1 cellular context compared by ENCODE assay signal in the genomic region with DNA sequence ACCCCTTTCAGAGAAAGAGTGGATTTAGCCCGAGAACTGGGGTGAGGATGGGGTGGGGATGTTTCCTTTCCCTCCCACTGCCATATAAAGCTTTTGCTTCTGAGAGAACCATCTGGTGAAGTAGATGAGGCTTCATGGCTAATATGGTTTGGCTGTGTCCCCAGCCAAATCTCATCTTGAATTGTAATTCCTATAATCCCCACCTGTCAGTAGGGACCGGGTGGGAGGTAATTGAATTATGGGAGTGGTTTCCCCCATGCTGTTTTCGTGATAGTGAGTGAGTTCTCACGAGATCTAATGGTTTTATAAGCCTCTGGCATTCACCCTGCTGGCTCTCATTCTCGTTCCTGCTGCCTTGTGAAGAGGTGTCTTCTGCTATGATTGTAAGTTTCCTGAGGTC.
TF ChIP-seq lines count a peak whose summit lies in the region.

No MANE protein-coding gene starts in this region.

TF ChIP-seq in K562, 482 proteins besides CTCF, POLR2A, EP300 and RAD21 (continued from another document):
- TF ChIP-seq, protein P1, sequence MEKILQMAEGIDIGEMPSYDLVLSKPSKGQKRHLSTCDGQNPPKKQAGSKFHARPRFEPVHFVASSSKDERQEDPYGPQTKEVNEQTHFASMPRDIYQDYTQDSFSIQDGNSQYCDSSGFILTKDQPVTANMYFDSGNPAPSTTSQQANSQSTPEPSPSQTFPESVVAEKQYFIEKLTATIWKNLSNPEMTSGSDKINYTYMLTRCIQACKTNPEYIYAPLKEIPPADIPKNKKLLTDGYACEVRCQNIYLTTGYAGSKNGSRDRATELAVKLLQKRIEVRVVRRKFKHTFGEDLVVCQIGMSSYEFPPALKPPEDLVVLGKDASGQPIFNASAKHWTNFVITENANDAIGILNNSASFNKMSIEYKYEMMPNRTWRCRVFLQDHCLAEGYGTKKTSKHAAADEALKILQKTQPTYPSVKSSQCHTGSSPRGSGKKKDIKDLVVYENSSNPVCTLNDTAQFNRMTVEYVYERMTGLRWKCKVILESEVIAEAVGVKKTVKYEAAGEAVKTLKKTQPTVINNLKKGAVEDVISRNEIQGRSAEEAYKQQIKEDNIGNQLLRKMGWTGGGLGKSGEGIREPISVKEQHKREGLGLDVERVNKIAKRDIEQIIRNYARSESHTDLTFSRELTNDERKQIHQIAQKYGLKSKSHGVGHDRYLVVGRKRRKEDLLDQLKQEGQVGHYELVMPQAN (IDR thresholded peaks at IDR 0.05; ENCODE audit: borderline replicate concordance) = no peak
- TF ChIP-seq DIDO1 (tag; IDR thresholded peaks at IDR 0.05; ENCODE audit: low read depth) (no peak), PML (IDR thresholded peaks at IDR 0.05; ENCODE audit: low read length) (no peak), CEBPG (CRISPR knock-in tag; IDR thresholded peaks at IDR 0.05) (no peak), CEBPG (tag; conservative IDR thresholded peaks at IDR 0.05 in 1 of 2, IDR thresholded peaks at IDR 0.05 in 1 of 2) (no peak), NONO (IDR thresholded peaks at IDR 0.05; ENCODE audit: low read depth in 2 of 2, low read length in 1 of 2) (no peak), BRD4 (IDR thresholded peaks at IDR 0.05) (no peak)
- TF ChIP-seq, protein P2, sequence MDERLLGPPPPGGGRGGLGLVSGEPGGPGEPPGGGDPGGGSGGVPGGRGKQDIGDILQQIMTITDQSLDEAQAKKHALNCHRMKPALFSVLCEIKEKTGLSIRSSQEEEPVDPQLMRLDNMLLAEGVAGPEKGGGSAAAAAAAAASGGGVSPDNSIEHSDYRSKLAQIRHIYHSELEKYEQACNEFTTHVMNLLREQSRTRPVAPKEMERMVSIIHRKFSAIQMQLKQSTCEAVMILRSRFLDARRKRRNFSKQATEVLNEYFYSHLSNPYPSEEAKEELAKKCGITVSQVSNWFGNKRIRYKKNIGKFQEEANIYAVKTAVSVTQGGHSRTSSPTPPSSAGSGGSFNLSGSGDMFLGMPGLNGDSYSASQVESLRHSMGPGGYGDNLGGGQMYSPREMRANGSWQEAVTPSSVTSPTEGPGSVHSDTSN (CRISPR knock-in tag; IDR thresholded peaks at IDR 0.05; ENCODE audit: low read depth) = no peak
- TF ChIP-seq, protein P2 (tag; conservative IDR thresholded peaks at IDR 0.05; ENCODE audit: low read depth) = no peak
- TF ChIP-seq, protein P3, sequence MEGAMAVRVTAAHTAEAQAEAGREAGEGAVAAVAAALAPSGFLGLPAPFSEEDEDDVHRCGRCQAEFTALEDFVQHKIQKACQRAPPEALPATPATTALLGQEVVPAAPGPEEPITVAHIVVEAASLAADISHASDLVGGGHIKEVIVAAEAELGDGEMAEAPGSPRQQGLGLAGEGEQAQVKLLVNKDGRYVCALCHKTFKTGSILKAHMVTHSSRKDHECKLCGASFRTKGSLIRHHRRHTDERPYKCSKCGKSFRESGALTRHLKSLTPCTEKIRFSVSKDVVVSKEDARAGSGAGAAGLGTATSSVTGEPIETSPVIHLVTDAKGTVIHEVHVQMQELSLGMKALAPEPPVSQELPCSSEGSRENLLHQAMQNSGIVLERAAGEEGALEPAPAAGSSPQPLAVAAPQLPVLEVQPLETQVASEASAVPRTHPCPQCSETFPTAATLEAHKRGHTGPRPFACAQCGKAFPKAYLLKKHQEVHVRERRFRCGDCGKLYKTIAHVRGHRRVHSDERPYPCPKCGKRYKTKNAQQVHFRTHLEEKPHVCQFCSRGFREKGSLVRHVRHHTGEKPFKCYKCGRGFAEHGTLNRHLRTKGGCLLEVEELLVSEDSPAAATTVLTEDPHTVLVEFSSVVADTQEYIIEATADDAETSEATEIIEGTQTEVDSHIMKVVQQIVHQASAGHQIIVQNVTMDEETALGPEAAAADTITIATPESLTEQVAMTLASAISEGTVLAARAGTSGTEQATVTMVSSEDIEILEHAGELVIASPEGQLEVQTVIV (CRISPR knock-in tag; IDR thresholded peaks at IDR 0.05; ENCODE audit: borderline replicate concordance) = no peak
- TF ChIP-seq, protein P4, sequence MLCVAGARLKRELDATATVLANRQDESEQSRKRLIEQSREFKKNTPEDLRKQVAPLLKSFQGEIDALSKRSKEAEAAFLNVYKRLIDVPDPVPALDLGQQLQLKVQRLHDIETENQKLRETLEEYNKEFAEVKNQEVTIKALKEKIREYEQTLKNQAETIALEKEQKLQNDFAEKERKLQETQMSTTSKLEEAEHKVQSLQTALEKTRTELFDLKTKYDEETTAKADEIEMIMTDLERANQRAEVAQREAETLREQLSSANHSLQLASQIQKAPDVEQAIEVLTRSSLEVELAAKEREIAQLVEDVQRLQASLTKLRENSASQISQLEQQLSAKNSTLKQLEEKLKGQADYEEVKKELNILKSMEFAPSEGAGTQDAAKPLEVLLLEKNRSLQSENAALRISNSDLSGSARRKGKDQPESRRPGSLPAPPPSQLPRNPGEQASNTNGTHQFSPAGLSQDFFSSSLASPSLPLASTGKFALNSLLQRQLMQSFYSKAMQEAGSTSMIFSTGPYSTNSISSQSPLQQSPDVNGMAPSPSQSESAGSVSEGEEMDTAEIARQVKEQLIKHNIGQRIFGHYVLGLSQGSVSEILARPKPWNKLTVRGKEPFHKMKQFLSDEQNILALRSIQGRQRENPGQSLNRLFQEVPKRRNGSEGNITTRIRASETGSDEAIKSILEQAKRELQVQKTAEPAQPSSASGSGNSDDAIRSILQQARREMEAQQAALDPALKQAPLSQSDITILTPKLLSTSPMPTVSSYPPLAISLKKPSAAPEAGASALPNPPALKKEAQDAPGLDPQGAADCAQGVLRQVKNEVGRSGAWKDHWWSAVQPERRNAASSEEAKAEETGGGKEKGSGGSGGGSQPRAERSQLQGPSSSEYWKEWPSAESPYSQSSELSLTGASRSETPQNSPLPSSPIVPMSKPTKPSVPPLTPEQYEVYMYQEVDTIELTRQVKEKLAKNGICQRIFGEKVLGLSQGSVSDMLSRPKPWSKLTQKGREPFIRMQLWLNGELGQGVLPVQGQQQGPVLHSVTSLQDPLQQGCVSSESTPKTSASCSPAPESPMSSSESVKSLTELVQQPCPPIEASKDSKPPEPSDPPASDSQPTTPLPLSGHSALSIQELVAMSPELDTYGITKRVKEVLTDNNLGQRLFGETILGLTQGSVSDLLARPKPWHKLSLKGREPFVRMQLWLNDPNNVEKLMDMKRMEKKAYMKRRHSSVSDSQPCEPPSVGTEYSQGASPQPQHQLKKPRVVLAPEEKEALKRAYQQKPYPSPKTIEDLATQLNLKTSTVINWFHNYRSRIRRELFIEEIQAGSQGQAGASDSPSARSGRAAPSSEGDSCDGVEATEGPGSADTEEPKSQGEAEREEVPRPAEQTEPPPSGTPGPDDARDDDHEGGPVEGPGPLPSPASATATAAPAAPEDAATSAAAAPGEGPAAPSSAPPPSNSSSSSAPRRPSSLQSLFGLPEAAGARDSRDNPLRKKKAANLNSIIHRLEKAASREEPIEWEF (CRISPR knock-in tag; IDR thresholded peaks at IDR 0.05) = no peak
- TF ChIP-seq, protein P5, sequence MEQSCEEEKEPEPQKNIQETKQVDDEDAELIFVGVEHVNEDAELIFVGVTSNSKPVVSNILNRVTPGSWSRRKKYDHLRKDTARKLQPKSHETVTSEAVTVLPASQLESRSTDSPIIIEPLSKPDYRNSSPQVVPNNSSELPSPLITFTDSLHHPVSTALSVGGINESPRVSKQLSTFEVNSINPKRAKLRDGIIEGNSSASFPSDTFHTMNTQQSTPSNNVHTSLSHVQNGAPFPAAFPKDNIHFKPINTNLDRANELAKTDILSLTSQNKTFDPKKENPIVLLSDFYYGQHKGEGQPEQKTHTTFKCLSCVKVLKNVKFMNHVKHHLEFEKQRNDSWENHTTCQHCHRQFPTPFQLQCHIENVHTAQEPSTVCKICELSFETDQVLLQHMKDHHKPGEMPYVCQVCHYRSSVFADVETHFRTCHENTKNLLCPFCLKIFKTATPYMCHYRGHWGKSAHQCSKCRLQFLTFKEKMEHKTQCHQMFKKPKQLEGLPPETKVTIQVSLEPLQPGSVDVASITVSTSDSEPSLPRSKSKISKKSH (CRISPR knock-in tag; IDR thresholded peaks at IDR 0.05) = no peak
- TF ChIP-seq, protein P6, sequence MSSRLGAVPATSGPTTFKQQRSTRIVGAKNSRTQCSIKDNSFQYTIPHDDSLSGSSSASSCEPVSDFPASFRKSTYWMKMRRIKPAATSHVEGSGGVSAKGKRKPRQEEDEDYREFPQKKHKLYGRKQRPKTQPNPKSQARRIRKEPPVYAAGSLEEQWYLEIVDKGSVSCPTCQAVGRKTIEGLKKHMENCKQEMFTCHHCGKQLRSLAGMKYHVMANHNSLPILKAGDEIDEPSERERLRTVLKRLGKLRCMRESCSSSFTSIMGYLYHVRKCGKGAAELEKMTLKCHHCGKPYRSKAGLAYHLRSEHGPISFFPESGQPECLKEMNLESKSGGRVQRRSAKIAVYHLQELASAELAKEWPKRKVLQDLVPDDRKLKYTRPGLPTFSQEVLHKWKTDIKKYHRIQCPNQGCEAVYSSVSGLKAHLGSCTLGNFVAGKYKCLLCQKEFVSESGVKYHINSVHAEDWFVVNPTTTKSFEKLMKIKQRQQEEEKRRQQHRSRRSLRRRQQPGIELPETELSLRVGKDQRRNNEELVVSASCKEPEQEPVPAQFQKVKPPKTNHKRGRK (tag; IDR thresholded peaks at IDR 0.05) = no peak
